In the genomic region with DNA sequence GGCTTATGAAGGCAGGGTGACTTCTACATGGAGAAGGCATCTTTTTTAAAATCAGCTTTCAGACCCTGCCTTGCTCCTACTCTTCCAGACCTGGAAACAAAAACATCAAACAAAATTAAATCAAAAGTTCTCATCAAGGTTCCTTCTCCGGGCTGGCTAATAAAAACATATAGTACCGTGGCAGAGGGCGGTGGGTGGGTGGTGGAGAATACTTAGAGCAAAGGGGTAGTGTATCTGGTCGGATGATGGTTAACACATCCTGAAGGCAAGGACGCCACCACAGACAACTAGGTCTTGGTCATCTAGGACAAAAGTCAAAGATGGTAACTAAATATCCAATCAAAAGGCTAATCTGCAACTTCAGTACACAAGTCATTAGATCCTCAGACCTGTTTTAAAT, we compare ENCODE assay signal across 15 cellular contexts. TPM values are rescaled to one million over a fixed set of nuclear protein-coding genes. Genes with fewer than 3 reads are reported as not detected.
A peak's percentile ranks its signal among the peaks of the same experiment; 100 is the strongest.
DNase-seq lines count a peak whose midpoint lies in the region; ATAC-seq and TF ChIP-seq lines count a peak whose summit lies in the region.
"Had no signal": no experiment of that assay in that cellular context is flagged by ENCODE, and none has a peak within 500 bp of the region (broad histone marks: within the 10 kb centered on the region; RNA-seq: fewer than 3 reads in every experiment).

No MANE protein-coding gene starts in this region.

- H3K27ac ChIP-seq in SK-N-SH (ENCODE audit: low read depth in 2 of 2, low read length in 1 of 2), result no peak overlapping the region
- H3K27ac ChIP-seq: 22Rv1, cardiac muscle cell had no signal

- TF ChIP-seq POLR2A in NB4 (IDR thresholded peaks at IDR 0.05; ENCODE audit: extremely low read depth, insufficient read length), result no peak

- CTCF ChIA-PET in SK-N-SH (lab: Yijun Ruan, JAX), result interaction anchor here (1.6 to 7.9 kb wide), 2 partner anchors 16 to 30 kb away, joined by 5 to 65 read pairs; no protein-coding TSS in a partner anchor

- peaks cover 5 to 21% of the 10 kb centered on the region in 2 experiments for H3K36me3 ChIP-seq in SK-N-SH (replicated peaks in 1 of 2; ENCODE audit: control insufficient read depth in 1 of 2, insufficient read depth in 2 of 2, low read length in 1 of 2)
- H3K36me3 ChIP-seq: cardiac muscle cell had no signal

- H3K79me2 ChIP-seq in SK-N-SH (ENCODE audit: insufficient read depth), result peaks cover 68% of the 10 kb centered on the region

- H3K9me3 ChIP-seq in SK-N-SH, result no peaks in the 10 kb centered on the region

- H3K9ac ChIP-seq in SK-N-SH, result no peak overlapping the region

- H3K4me3 Mint-ChIP-seq in central memory CD8-positive, alpha-beta T cell, result peak overlapping the region; percentile 89
- peak overlapping the region; percentile 15 for H3K4me3 Mint-ChIP-seq in progenitor cell of endocrine pancreas (ENCODE audit: low read depth)

- H4K20me1 ChIP-seq in SK-N-SH (ENCODE audit: insufficient read depth), result peaks cover 4% of the 10 kb centered on the region

- H3K4me2 ChIP-seq in SK-N-SH, result peak overlapping the region; percentile 78

- TF ChIP-seq RAD21 in SK-N-SH (IDR thresholded peaks at IDR 0.05; ENCODE audit: low read length), result no peak

- no peak for TF ChIP-seq CTCF in SK-N-SH (IDR thresholded peaks at IDR 0.05)
- TF ChIP-seq CTCF in NB4 (IDR thresholded peaks at IDR 0.05; ENCODE audit: low read depth, low read length), result no peak
- TF ChIP-seq CTCF in progenitor cell of endocrine pancreas (IDR thresholded peaks at IDR 0.05; ENCODE audit: unreplicated experiment), result no peak

- H3K9me2 ChIP-seq in SK-N-SH, result no peaks in the 10 kb centered on the region

- 98% methylated on average over 5 of the region's 5 CpGs for WGBS in SK-N-SH (ENCODE audit: low lambda C conversion rate)

- no peak for ATAC-seq in SK-N-SH treated with all-trans-retinoic acid at 6 μM for 48 hours
- ATAC-seq in central memory CD8-positive, alpha-beta T cell (replicated peaks; ENCODE audit: extremely low read depth, poor library complexity, severe bottlenecking), result no peak

- H3K4me1 Mint-ChIP-seq in central memory CD8-positive, alpha-beta T cell, result peaks cover 62% of the 10 kb centered on the region
- H3K4me1 Mint-ChIP-seq in progenitor cell of endocrine pancreas (ENCODE audit: low read depth), result peaks cover 16% of the 10 kb centered on the region

- peak overlapping the region; percentile 36 for H3K27ac Mint-ChIP-seq in central memory CD8-positive, alpha-beta T cell (ENCODE audit: low read depth)
- no peak overlapping the region for H3K27ac Mint-ChIP-seq in progenitor cell of endocrine pancreas

- H3K9me3 Mint-ChIP-seq in central memory CD8-positive, alpha-beta T cell, result no peaks in the 10 kb centered on the region
- H3K9me3 Mint-ChIP-seq in progenitor cell of endocrine pancreas (ENCODE audit: low read depth), result no peaks in the 10 kb centered on the region

- POLR2A ChIA-PET in SK-N-SH (lab: Yijun Ruan, JAX), result no interaction called here

- H3K4me3 ChIP-seq in SK-N-SH (ENCODE audit: low read depth in 2 of 2, low read length in 1 of 2) (peak overlapping the region in 1 of 2 experiments; percentile 92; a peak in 2 of 4 replicates), NB4 (ENCODE audit: low read depth, low read length) (peak overlapping the region; percentile 85)

- peaks cover 9 to 12% of the 10 kb centered on the region in 2 experiments; a peak in 2 of 4 replicates for H3K4me1 ChIP-seq in SK-N-SH (ENCODE audit: control insufficient read depth in 1 of 2, insufficient read depth in 2 of 2, low read depth in 1 of 2, low read length in 1 of 2)

- no peak for DNase-seq in SK-N-SH
- DNase-seq in NB4 (ENCODE audit: low read depth), result no peak
- no peak for DNase-seq in central memory CD8-positive, alpha-beta T cell (ENCODE audit: low spot score in 2 of 2)
- no peak for DNase-seq in progenitor cell of endocrine pancreas (ENCODE audit: low spot score, unreplicated experiment)
- DNase-seq in KG1 (lab: John Stamatoyannopoulos, UW), result no peak
- no peak for DNase-seq in DMS153 treated with DMSO at 0.1 percent for 48 hours (lab: John Stamatoyannopoulos, UW; ENCODE audit: unreplicated experiment)
- DNase-seq in GM19240 (ENCODE audit: insufficient read length, low spot score), result no peak
- DNase-seq: DMS79 treated with DMSO at 0.1 percent for 48 hours; NCI-H1417 treated with DMSO at 0.1 percent for 48 hours; NCI-H69; stimulated activated CD8-positive, alpha-beta memory T cell treated with anti-CD3 and anti-CD28 coated beads, Interleukin-4, amount 100 ng/mL, for 48 hours had no signal

- peaks cover 8% of the 10 kb centered on the region for H3F3A ChIP-seq in SK-N-SH (replicated peaks; ENCODE audit: insufficient read depth)

- no peaks in the 10 kb centered on the region for H3K27me3 Mint-ChIP-seq in central memory CD8-positive, alpha-beta T cell
- H3K27me3 Mint-ChIP-seq in progenitor cell of endocrine pancreas, result no peaks in the 10 kb centered on the region

- TF ChIP-seq EP300 in SK-N-SH (IDR thresholded peaks at IDR 0.05; ENCODE audit: borderline replicate concordance in 1 of 2, low read depth in 1 of 2, low read length in 1 of 2), result no peak

- no peak overlapping the region for H2AFZ ChIP-seq in SK-N-SH (ENCODE audit: low read depth)

- peaks cover 32% of the 10 kb centered on the region for H3K36me3 Mint-ChIP-seq in central memory CD8-positive, alpha-beta T cell (ENCODE audit: insufficient read depth)
- H3K36me3 Mint-ChIP-seq in progenitor cell of endocrine pancreas (ENCODE audit: insufficient read depth), result peaks cover 4% of the 10 kb centered on the region

- H3K27me3 ChIP-seq in SK-N-SH (ENCODE audit: insufficient read depth), result 0 out of 2 replicates have a peak, but pooled peaks cover 4% of the 10 kb centered on the region
- H3K27me3 ChIP-seq: cardiac muscle cell had no signal

TF ChIP-seq in SK-N-SH, 30 proteins besides CTCF, POLR2A, EP300 and RAD21 (continues in another document):
- no peak for TF ChIP-seq GABPA (IDR thresholded peaks at IDR 0.05; ENCODE audit: low read depth)
- no peak for TF ChIP-seq SIN3A (IDR thresholded peaks at IDR 0.05; ENCODE audit: borderline replicate concordance, low read depth, low read length)
- TF ChIP-seq JUND (IDR thresholded peaks at IDR 0.05), result no peak
- TF ChIP-seq MEF2A (IDR thresholded peaks at IDR 0.05; ENCODE audit: borderline replicate concordance, low read depth), result no peak
- no peak for TF ChIP-seq NFIC (IDR thresholded peaks at IDR 0.05; ENCODE audit: borderline replicate concordance)
- TF ChIP-seq MXI1 (IDR thresholded peaks at IDR 0.05; ENCODE audit: low read depth, low read length), result no peak
- TF ChIP-seq TEAD4 (IDR thresholded peaks at IDR 0.05; ENCODE audit: borderline replicate concordance, insufficient read depth), result no peak
- TF ChIP-seq RFX5 (IDR thresholded peaks at IDR 0.05; ENCODE audit: low read length), result no peak
- no peak for TF ChIP-seq YY1 (IDR thresholded peaks at IDR 0.05; ENCODE audit: low read depth)
- TF ChIP-seq, protein P1, sequence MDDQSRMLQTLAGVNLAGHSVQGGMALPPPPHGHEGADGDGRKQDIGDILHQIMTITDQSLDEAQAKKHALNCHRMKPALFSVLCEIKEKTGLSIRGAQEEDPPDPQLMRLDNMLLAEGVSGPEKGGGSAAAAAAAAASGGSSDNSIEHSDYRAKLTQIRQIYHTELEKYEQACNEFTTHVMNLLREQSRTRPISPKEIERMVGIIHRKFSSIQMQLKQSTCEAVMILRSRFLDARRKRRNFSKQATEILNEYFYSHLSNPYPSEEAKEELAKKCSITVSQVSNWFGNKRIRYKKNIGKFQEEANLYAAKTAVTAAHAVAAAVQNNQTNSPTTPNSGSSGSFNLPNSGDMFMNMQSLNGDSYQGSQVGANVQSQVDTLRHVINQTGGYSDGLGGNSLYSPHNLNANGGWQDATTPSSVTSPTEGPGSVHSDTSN (IDR thresholded peaks at IDR 0.05), result no peak
- TF ChIP-seq NRF1 (IDR thresholded peaks at IDR 0.05; ENCODE audit: low read depth, low read length), result no peak
- no peak for TF ChIP-seq FOXM1 (IDR thresholded peaks at IDR 0.05; ENCODE audit: low read depth)

TF ChIP-seq in SK-N-SH treated with all-trans-retinoic acid at 6 μM for 48 hours, 23 proteins besides CTCF, POLR2A, EP300 and RAD21 (continues in another document):
- TF ChIP-seq, protein P2, sequence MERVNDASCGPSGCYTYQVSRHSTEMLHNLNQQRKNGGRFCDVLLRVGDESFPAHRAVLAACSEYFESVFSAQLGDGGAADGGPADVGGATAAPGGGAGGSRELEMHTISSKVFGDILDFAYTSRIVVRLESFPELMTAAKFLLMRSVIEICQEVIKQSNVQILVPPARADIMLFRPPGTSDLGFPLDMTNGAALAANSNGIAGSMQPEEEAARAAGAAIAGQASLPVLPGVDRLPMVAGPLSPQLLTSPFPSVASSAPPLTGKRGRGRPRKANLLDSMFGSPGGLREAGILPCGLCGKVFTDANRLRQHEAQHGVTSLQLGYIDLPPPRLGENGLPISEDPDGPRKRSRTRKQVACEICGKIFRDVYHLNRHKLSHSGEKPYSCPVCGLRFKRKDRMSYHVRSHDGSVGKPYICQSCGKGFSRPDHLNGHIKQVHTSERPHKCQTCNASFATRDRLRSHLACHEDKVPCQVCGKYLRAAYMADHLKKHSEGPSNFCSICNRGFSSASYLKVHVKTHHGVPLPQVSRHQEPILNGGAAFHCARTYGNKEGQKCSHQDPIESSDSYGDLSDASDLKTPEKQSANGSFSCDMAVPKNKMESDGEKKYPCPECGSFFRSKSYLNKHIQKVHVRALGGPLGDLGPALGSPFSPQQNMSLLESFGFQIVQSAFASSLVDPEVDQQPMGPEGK (CRISPR knock-in tag; IDR thresholded peaks at IDR 0.05; ENCODE audit: borderline replicate concordance), result no peak
- no peak for TF ChIP-seq CSDC2 (CRISPR knock-in tag; IDR thresholded peaks at IDR 0.05)

RNA-seq across cellular contexts. Expression of a gene that starts 1.8 kb away (rescaled TPM):
- 406 and 478 TPM in 2 replicates for polyA plus RNA-seq in SK-N-SH (2012; rRNA removed)
- 402 and 422 TPM in 2 replicates for polyA plus RNA-seq in SK-N-SH (2012; cell fraction: cytosol; rRNA removed)
- 149 and 190 TPM in 2 replicates for polyA plus RNA-seq in SK-N-SH (2012; cell fraction: nucleus; rRNA removed)
- 149 and 150 TPM in 2 replicates for total RNA-seq in progenitor cell of endocrine pancreas

RNA-seq across cellular contexts. Expression of a gene that starts 10.9 kb away (rescaled TPM):
- polyA plus RNA-seq in SK-N-SH (2012; rRNA removed), result 15.0 and 18.8 TPM in 2 replicates
- 8.3 and 12.0 TPM in 2 replicates for polyA plus RNA-seq in SK-N-SH (2012; cell fraction: cytosol; rRNA removed)
- polyA plus RNA-seq in SK-N-SH (2012; cell fraction: nucleus; rRNA removed), result 14.3 and 16.8 TPM in 2 replicates
- 25.6 and 30.5 TPM in 2 replicates for total RNA-seq in progenitor cell of endocrine pancreas

RNA-seq across cellular contexts. Expression of a gene that starts 56.9 kb away (rescaled TPM):
- polyA plus RNA-seq in SK-N-SH (2012; rRNA removed), result not detected in 2 replicates
- polyA plus RNA-seq in SK-N-SH (2012; cell fraction: cytosol; rRNA removed), result not detected in 2 replicates
- polyA plus RNA-seq in SK-N-SH (2012; cell fraction: nucleus; rRNA removed), result not detected in 2 replicates
- not detected in 2 replicates for total RNA-seq in progenitor cell of endocrine pancreas
- total RNA-seq: cardiac muscle cell, SK-MEL-5 had no signal
- polyA plus RNA-seq: cardiac muscle cell had no signal
